ENCODE assay signal across 1 cellular context in the genomic region with DNA sequence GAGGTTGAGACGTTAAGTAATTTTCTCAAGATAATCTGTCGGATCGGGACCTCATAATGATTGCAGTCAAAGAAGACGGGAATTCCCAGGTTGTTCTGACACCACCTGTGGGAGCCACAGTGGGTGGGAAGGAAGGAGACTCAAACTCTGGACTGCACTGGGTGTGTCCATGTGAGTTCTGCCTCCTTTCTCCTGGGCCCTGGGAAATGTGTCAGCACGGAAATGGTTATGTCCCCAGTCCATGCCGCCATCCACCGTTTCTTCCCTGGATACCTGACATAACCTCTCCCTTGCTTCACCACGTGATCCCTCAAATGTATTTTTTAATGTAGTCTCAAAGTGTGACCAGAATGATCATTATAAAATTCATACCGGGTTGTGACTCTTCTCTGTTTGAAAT.
TF ChIP-seq lines count a peak whose summit lies in the region.

No MANE protein-coding gene starts in this region.

TF ChIP-seq in H1, 55 proteins besides CTCF, POLR2A, EP300 and RAD21 (continued from another document):
- no peak for TF ChIP-seq ATF2 (IDR thresholded peaks at IDR 0.05; ENCODE audit: low read length)
- TF ChIP-seq GABPA (IDR thresholded peaks at IDR 0.05; ENCODE audit: borderline replicate concordance, insufficient read depth, low read length), result no peak
- TF ChIP-seq EGR1 (IDR thresholded peaks at IDR 0.05; ENCODE audit: borderline replicate concordance, low read depth, low read length), result no peak
- TF ChIP-seq CHD1 (IDR thresholded peaks at IDR 0.05; ENCODE audit: low read depth, low read length), result no peak
- no peak for TF ChIP-seq JUND (IDR thresholded peaks at IDR 0.05; ENCODE audit: low read length)
- TF ChIP-seq POU5F1 (IDR thresholded peaks at IDR 0.05; ENCODE audit: low read depth, low read length), result no peak
- no peak for TF ChIP-seq JUN (IDR thresholded peaks at IDR 0.05; ENCODE audit: low read depth, low read length)
- no peak for TF ChIP-seq SP4 (IDR thresholded peaks at IDR 0.05; ENCODE audit: low read length)
- no peak for TF ChIP-seq CHD2 (IDR thresholded peaks at IDR 0.05; ENCODE audit: low read length)
- TF ChIP-seq BACH1 (IDR thresholded peaks at IDR 0.05; ENCODE audit: low read length), result no peak
- no peak for TF ChIP-seq SUZ12 (IDR thresholded peaks at IDR 0.05; ENCODE audit: low read length)
- no peak for TF ChIP-seq BRCA1 (IDR thresholded peaks at IDR 0.05; ENCODE audit: low read depth, low read length)
